In genomic region chr4:40621592-40622512, GRCh38 we compare ENCODE assay signal across 8 cellular contexts. TPM values are rescaled to one million over a fixed set of nuclear protein-coding genes. Genes with fewer than 3 reads are reported as not detected.
A peak's percentile ranks its signal among the peaks of the same experiment; 100 is the strongest.
DNase-seq lines count a peak whose midpoint lies in the region; ATAC-seq and TF ChIP-seq lines count a peak whose summit lies in the region.

No MANE protein-coding gene starts in this region.

- DNase-seq in PC-3 (peak; percentile 86), NCI-H524 treated with DMSO at 0.1 percent for 48 hours (lab: John Stamatoyannopoulos, UW) (no peak), WERI-Rb-1 (no peak)

- H3K27me3 ChIP-seq in DOHH2 (ENCODE audit: control insufficient read depth, low read length) (peaks cover 10% of the 10 kb centered on the region), PC-3 (ENCODE audit: low read length) (no peaks in the 10 kb centered on the region), mucosa of stomach (ENCODE audit: control insufficient read depth, insufficient read depth, low read length) (no peaks in the 10 kb centered on the region), WERI-Rb-1 (ENCODE audit: insufficient read depth, low read depth, severe bottlenecking) (no peaks in the 10 kb centered on the region)

- POLR2A ChIA-PET in PC-3 (lab: Charles Lee; ENCODE audit: unreplicated experiment), result no interaction called here

- BruUV-seq in PC-3 (replicated peaks; lab: Mats Ljungman, UMichigan), result no TSS peak

- intact Hi-C loops in PC-3 (cut with micrococcal nuclease), result loop anchor here (10.0 kb wide), 1 partner anchor 47 kb away; no protein-coding TSS in a partner anchor
- intact Hi-C loops in dendritic cell treated with granulocyte-macrophage colony-stimulating factor and Interleukin-4, amounts not matched to agents 40 ng/mL and 50 ng/mL, for 4 days (cut with micrococcal nuclease), result loop anchor here (2.0 to 5.0 kb wide), 2 partner anchors 35 to 99 kb away; no protein-coding TSS in a partner anchor

- no peaks in the 10 kb centered on the region for H3K79me2 ChIP-seq in DOHH2 (ENCODE audit: control insufficient read depth, low read length)
- H3K79me2 ChIP-seq in PC-3 (ENCODE audit: low read length), result peaks cover 62% of the 10 kb centered on the region

- H3K4me1 ChIP-seq in DOHH2 (ENCODE audit: control insufficient read depth, low read length) (peaks cover 16% of the 10 kb centered on the region), PC-3 (ENCODE audit: insufficient read depth, low read length) (peaks cover 47% of the 10 kb centered on the region), mucosa of stomach (ENCODE audit: control insufficient read depth, insufficient read depth, low read length) (peaks cover 61% of the 10 kb centered on the region)

- H3K4me3 ChIP-seq in DOHH2 (ENCODE audit: low read length) (no peak overlapping the region), PC-3 (ENCODE audit: low read length) (no peak overlapping the region), mucosa of stomach (ENCODE audit: low read length) (no peak overlapping the region), WERI-Rb-1 (ENCODE audit: low read depth, low read length) (no peak overlapping the region)

- H3K27me3 Mint-ChIP-seq in dendritic cell treated with granulocyte-macrophage colony-stimulating factor and Interleukin-4, amounts not matched to agents 40 ng/mL and 50 ng/mL, for 4 days, result no peaks in the 10 kb centered on the region

- H3K36me3 ChIP-seq in DOHH2 (ENCODE audit: control insufficient read depth, low read length) (no peaks in the 10 kb centered on the region), PC-3 (ENCODE audit: low read depth, low read length) (no peaks in the 10 kb centered on the region), mucosa of stomach (ENCODE audit: control insufficient read depth, insufficient read depth, low read length) (no peaks in the 10 kb centered on the region), WERI-Rb-1 (no peaks in the 10 kb centered on the region)

- peak overlapping the region; percentile 85 for H3K27ac Mint-ChIP-seq in dendritic cell treated with granulocyte-macrophage colony-stimulating factor and Interleukin-4, amounts not matched to agents 40 ng/mL and 50 ng/mL, for 4 days

- peaks cover 82% of the 10 kb centered on the region for H3K36me3 Mint-ChIP-seq in dendritic cell treated with granulocyte-macrophage colony-stimulating factor and Interleukin-4, amounts not matched to agents 40 ng/mL and 50 ng/mL, for 4 days (ENCODE audit: low read depth)

- H3K4me3 Mint-ChIP-seq in dendritic cell treated with granulocyte-macrophage colony-stimulating factor and Interleukin-4, amounts not matched to agents 40 ng/mL and 50 ng/mL, for 4 days, result peak overlapping the region; percentile 57

- H3K9me2 ChIP-seq in DOHH2 (replicated peaks; ENCODE audit: control insufficient read depth, low read length), result no peaks in the 10 kb centered on the region
- no peaks in the 10 kb centered on the region for H3K9me2 ChIP-seq in PC-3 (replicated peaks; ENCODE audit: low read length)

- ATAC-seq in GM19395 (IDR thresholded peaks at IDR 0.05; ENCODE audit: unreplicated experiment) (peak; percentile 65), HG03432 (IDR thresholded peaks at IDR 0.05; ENCODE audit: unreplicated experiment) (peak; percentile 71), PC-3 (peak; percentile 27; the same call in 1 of the 2 replicates)

- no peak overlapping the region for H3K27ac ChIP-seq in DOHH2 (ENCODE audit: low read depth, low read length)
- H3K27ac ChIP-seq in PC-3 (ENCODE audit: low read length), result peak overlapping the region; percentile 95
- H3K27ac ChIP-seq in WERI-Rb-1, result no peak overlapping the region; the same call in 1 of the 2 replicates

- CTCF ChIA-PET in PC-3 (lab: Charles Lee), result no interaction called here

- TF ChIP-seq CTCF in DOHH2 (IDR thresholded peaks at IDR 0.05; ENCODE audit: low read depth, low read length, poor library complexity, severe bottlenecking) (no peak), PC-3 (conservative IDR thresholded peaks at IDR 0.05; ENCODE audit: low read depth, low read length) (no peak), WERI-Rb-1 (IDR thresholded peaks at IDR 0.05; ENCODE audit: low read depth, low read length) (no peak)

- H4K20me1 ChIP-seq in DOHH2 (ENCODE audit: control insufficient read depth, insufficient read depth, low read depth, low read length) (no peaks in the 10 kb centered on the region), PC-3 (ENCODE audit: low read length) (no peaks in the 10 kb centered on the region)

- H3K9me3 ChIP-seq in DOHH2 (ENCODE audit: control insufficient read depth, insufficient read depth, low read length) (no peaks in the 10 kb centered on the region), PC-3 (ENCODE audit: low read length) (no peaks in the 10 kb centered on the region), mucosa of stomach (ENCODE audit: control insufficient read depth, low read length) (no peaks in the 10 kb centered on the region), WERI-Rb-1 (ENCODE audit: severe bottlenecking) (peaks cover 5% of the 10 kb centered on the region)

- peak overlapping the region; percentile 6; the same call in 1 of the 2 replicates for H3K4me2 ChIP-seq in DOHH2 (ENCODE audit: low read length)
- peak overlapping the region; percentile 44 for H3K4me2 ChIP-seq in PC-3 (ENCODE audit: low read length)

- H2AFZ ChIP-seq in PC-3 (ENCODE audit: low read length), result no peak overlapping the region

- peak overlapping the region; percentile 81 for H3K9ac ChIP-seq in PC-3 (ENCODE audit: low read length)
- H3K9ac ChIP-seq in mucosa of stomach (ENCODE audit: low read length), result peak overlapping the region; percentile 4

- peaks cover 82% of the 10 kb centered on the region for H3K4me1 Mint-ChIP-seq in dendritic cell treated with granulocyte-macrophage colony-stimulating factor and Interleukin-4, amounts not matched to agents 40 ng/mL and 50 ng/mL, for 4 days (ENCODE audit: low read depth)

- H3F3A ChIP-seq in DOHH2 (ENCODE audit: control insufficient read depth, insufficient read depth) (peaks cover 3% of the 10 kb centered on the region; the same call in 1 of the 2 replicates), PC-3 (ENCODE audit: low read length, unreplicated experiment) (no peaks in the 10 kb centered on the region)

- H3K9me3 Mint-ChIP-seq in dendritic cell treated with granulocyte-macrophage colony-stimulating factor and Interleukin-4, amounts not matched to agents 40 ng/mL and 50 ng/mL, for 4 days, result no peaks in the 10 kb centered on the region

RNA-seq across cellular contexts. Expression of gene RBM47, which starts 7.8 kb away (rescaled TPM):
- 34.7 and 47.6 TPM in 2 replicates for total RNA-seq in PC-3 (2014; rRNA removed)
